1 cellular context compared by ENCODE assay signal in the genomic region with DNA sequence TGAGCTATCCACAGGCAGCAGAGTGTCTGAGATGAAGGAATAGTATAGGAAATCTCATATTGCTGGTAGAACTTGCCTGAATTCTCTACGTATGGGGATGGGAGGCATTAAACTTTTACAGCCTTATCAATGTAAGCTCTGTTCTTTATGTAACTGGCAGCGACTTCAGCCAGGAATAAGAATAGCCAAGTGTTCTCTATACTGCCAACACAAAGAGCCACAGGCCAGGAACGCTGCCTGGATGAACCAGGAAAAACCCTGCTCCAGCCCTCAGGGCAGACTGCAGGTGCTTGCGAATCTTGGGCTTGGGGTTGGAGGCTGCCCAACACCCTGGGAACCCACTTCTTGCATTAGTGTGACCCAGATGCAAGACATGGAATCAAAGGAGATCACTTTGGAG.
TF ChIP-seq lines count a peak whose summit lies in the region.

No MANE protein-coding gene starts in this region.

TF ChIP-seq in IMR-90, 13 proteins besides CTCF, POLR2A, EP300 and RAD21:
- TF ChIP-seq MAZ (IDR thresholded peaks at IDR 0.05; ENCODE audit: borderline replicate concordance, low read depth, low read length) (no peak), RFX5 (IDR thresholded peaks at IDR 0.05; ENCODE audit: low read depth, low read length) (no peak), CHD1 (IDR thresholded peaks at IDR 0.05; ENCODE audit: low read depth, low read length) (no peak), FOS (IDR thresholded peaks at IDR 0.05; ENCODE audit: low read depth, low read length) (no peak), CEBPB (IDR thresholded peaks at IDR 0.05; ENCODE audit: low read depth, low read length) (no peak), SMC3 (IDR thresholded peaks at IDR 0.05; ENCODE audit: low read depth, low read length) (no peak), NFE2L2 (IDR thresholded peaks at IDR 0.05; ENCODE audit: low read depth, low read length) (no peak), RCOR1 (IDR thresholded peaks at IDR 0.05; ENCODE audit: insufficient replicate concordance, low read length) (no peak), MAFK (IDR thresholded peaks at IDR 0.05; ENCODE audit: low read depth, low read length) (no peak), BHLHE40 (IDR thresholded peaks at IDR 0.05; ENCODE audit: low read depth, low read length) (no peak), MXI1 (IDR thresholded peaks at IDR 0.05; ENCODE audit: borderline replicate concordance, low read depth, low read length) (no peak)
- TF ChIP-seq, protein P1, sequence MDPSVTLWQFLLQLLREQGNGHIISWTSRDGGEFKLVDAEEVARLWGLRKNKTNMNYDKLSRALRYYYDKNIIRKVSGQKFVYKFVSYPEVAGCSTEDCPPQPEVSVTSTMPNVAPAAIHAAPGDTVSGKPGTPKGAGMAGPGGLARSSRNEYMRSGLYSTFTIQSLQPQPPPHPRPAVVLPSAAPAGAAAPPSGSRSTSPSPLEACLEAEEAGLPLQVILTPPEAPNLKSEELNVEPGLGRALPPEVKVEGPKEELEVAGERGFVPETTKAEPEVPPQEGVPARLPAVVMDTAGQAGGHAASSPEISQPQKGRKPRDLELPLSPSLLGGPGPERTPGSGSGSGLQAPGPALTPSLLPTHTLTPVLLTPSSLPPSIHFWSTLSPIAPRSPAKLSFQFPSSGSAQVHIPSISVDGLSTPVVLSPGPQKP (IDR thresholded peaks at IDR 0.05; ENCODE audit: borderline replicate concordance, low read depth, low read length) = no peak
- TF ChIP-seq, protein P2, sequence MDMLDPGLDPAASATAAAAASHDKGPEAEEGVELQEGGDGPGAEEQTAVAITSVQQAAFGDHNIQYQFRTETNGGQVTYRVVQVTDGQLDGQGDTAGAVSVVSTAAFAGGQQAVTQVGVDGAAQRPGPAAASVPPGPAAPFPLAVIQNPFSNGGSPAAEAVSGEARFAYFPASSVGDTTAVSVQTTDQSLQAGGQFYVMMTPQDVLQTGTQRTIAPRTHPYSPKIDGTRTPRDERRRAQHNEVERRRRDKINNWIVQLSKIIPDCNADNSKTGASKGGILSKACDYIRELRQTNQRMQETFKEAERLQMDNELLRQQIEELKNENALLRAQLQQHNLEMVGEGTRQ (IDR thresholded peaks at IDR 0.05; ENCODE audit: low read depth, low read length) = no peak
